Comparison of ENCODE assay signal across 8 cellular contexts in the genomic region with DNA sequence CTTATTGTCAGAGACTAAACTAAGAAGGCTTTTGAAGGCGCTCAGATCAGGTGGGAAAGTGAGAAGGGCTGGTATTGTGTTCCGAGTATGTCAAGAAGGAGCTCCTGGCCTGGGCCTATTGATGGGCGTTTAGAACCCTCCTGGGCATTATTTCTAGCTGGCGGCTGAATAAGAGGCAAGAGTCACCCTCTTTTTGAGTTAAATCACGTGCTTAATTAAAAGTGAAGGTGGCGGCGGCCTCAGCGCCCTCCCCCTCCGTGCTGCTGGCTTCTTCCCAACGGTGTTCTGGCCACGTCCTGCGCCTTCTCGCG. TPM values are rescaled to one million over a fixed set of nuclear protein-coding genes. Genes with fewer than 3 reads are reported as not detected.
DNase-seq lines count a peak whose midpoint lies in the region; ATAC-seq and TF ChIP-seq lines count a peak whose summit lies in the region.

No MANE protein-coding gene starts in this region.

- TF ChIP-seq CTCF in OCI-LY1 (IDR thresholded peaks at IDR 0.05; ENCODE audit: low read length) (no peak), fibroblast of villous mesenchyme (IDR thresholded peaks at IDR 0.05; ENCODE audit: insufficient read depth, low read depth, low read length) (no peak), sigmoid colon (IDR thresholded peaks at IDR 0.05) (no peak)

- no peak overlapping the region for H3K9ac ChIP-seq in GM23248
- no peak overlapping the region for H3K9ac ChIP-seq in OCI-LY1 (ENCODE audit: low read length)

- ATAC-seq in HG03139 (IDR thresholded peaks at IDR 0.05; ENCODE audit: unreplicated experiment) (no peak), GM21717 (IDR thresholded peaks at IDR 0.05; ENCODE audit: unreplicated experiment) (no peak)

- 23 to 24% methylated on average over 8 to 14 of the region's 14 CpGs for WGBS in GM23248 (ENCODE audit: low coverage in 1 of 2, low lambda C conversion rate in 2 of 2, missing lambda C conversion rate in 2 of 2), 2 experiments
- WGBS in sigmoid colon, 2 donors: 9 to 14% methylated on average over 14 of the region's 14 CpGs

- H3K36me3 ChIP-seq in GM23248 (ENCODE audit: low read depth) (no peaks in the 10 kb centered on the region), OCI-LY1 (ENCODE audit: insufficient read depth, low read length) (no peaks in the 10 kb centered on the region; the same call in 1 of the 2 replicates), sigmoid colon (no peaks in the 10 kb centered on the region)

- H3K4me3 ChIP-seq in GM23248: peak overlapping the region; percentile 48
- H3K4me3 ChIP-seq in OCI-LY1 (ENCODE audit: low read depth, low read length, poor library complexity, severe bottlenecking): peak overlapping the region; percentile 57
- peak overlapping the region; percentile 44 for H3K4me3 ChIP-seq in fibroblast of villous mesenchyme (ENCODE audit: low read depth, low read length)
- H3K4me3 ChIP-seq in sigmoid colon: peak overlapping the region; percentile 40 to 60 (median 50)

- no peak for TF ChIP-seq EP300 in sigmoid colon (IDR thresholded peaks at IDR 0.05)

- intact Hi-C loops in sigmoid colon (cut with DNase I): no loop called here

- H3K27me3 ChIP-seq in GM23248 (replicated peaks; ENCODE audit: insufficient read depth) (peaks cover 64% of the 10 kb centered on the region), OCI-LY1 (ENCODE audit: insufficient read depth, low read length) (peaks cover 3% of the 10 kb centered on the region), sigmoid colon (peaks cover 5 to 47% (median 31%) of the 10 kb centered on the region in 3 donors)

- no peaks in the 10 kb centered on the region for H3K9me2 ChIP-seq in GM23248 (ENCODE audit: insufficient read depth)
- no peaks in the 10 kb centered on the region for H3K9me2 ChIP-seq in OCI-LY1 (ENCODE audit: low read depth, low read length)

- H2AFZ ChIP-seq in GM23248 (no peak overlapping the region), OCI-LY1 (ENCODE audit: low read length) (no peak overlapping the region)

- DNase-seq in GM23248 (no peak), fibroblast of villous mesenchyme (ENCODE audit: low read depth) (no peak), sigmoid colon (no peak), AG08396 (ENCODE audit: low spot score) (no peak), H4 (ENCODE audit: low spot score) (no peak)

- no peaks in the 10 kb centered on the region for H3F3A ChIP-seq in GM23248 (ENCODE audit: insufficient read depth)
- no peaks in the 10 kb centered on the region; the same call in 1 of the 2 replicates for H3F3A ChIP-seq in OCI-LY1 (ENCODE audit: insufficient read depth, low read length)

- in situ Hi-C loops in GM23248 (cut with MboI): no loop called here

- H3K79me2 ChIP-seq in GM23248 (ENCODE audit: insufficient read depth): no peaks in the 10 kb centered on the region
- no peaks in the 10 kb centered on the region for H3K79me2 ChIP-seq in OCI-LY1 (ENCODE audit: insufficient read depth, low read length)

- H3K9me3 ChIP-seq in GM23248 (ENCODE audit: low read depth) (peaks cover 5% of the 10 kb centered on the region), OCI-LY1 (ENCODE audit: low read length) (no peaks in the 10 kb centered on the region), sigmoid colon (peaks cover 0 to 3% (median under 1%) of the 10 kb centered on the region in 4 donors)

- H3K27ac ChIP-seq in GM23248 (no peak overlapping the region), OCI-LY1 (ENCODE audit: low read depth, low read length, poor library complexity, severe bottlenecking) (no peak overlapping the region), sigmoid colon (peak overlapping the region in 1 of 4 donors; percentile 49)

- no peaks in the 10 kb centered on the region for H4K20me1 ChIP-seq in GM23248 (ENCODE audit: insufficient read depth)
- H4K20me1 ChIP-seq in OCI-LY1 (ENCODE audit: insufficient read depth, low read length): no peaks in the 10 kb centered on the region

- no peak for TF ChIP-seq POLR2A in sigmoid colon (IDR thresholded peaks at IDR 0.05)

- H3K4me1 ChIP-seq in GM23248 (ENCODE audit: insufficient read depth) (no peaks in the 10 kb centered on the region), OCI-LY1 (ENCODE audit: insufficient read depth, low read length, severe bottlenecking) (peaks cover 18% of the 10 kb centered on the region), sigmoid colon (peaks cover 0 to 20% (median 17%) of the 10 kb centered on the region in 4 donors)

- no peak overlapping the region for H3K4me2 ChIP-seq in GM23248 (ENCODE audit: unreplicated experiment)
- peak overlapping the region; percentile 70 for H3K4me2 ChIP-seq in OCI-LY1 (ENCODE audit: low read length)

RNA-seq across cellular contexts. Expression of gene GNS, which starts 21.0 kb away (rescaled TPM):
- total RNA-seq in GM23248 (2014; rRNA removed; shearing (Covaris generic)): 121 and 129 TPM in 2 replicates
- polyA plus RNA-seq in GM23248 (2016; fragmentation: Nextera tagmentation; extraction: Ambion mirVana): 75.5 and 76.6 TPM in 2 replicates
- 146 and 166 TPM in 2 replicates for total RNA-seq in fibroblast of villous mesenchyme
- 10 to 100 TPM; 65.3 to 73.0 (median 70.5) TPM for total RNA-seq in sigmoid colon
- 10 to 100 TPM in 2 of 3 donors, 1 to 10 TPM in 1; 4.2 to 32.6 (median 18.0) TPM for polyA plus RNA-seq in sigmoid colon
- 88.8 and 98.0 TPM in 2 replicates for total RNA-seq in H4 (2014; rRNA removed; shearing (Covaris generic))

RNA-seq across cellular contexts. Expression of gene TBC1D30, which starts 44.3 kb away (rescaled TPM):
- not detected in 2 replicates for total RNA-seq in GM23248 (2014; rRNA removed; shearing (Covaris generic))
- polyA plus RNA-seq in GM23248 (2016; fragmentation: Nextera tagmentation; extraction: Ambion mirVana) (0.09 and 0.49 TPM in 2 replicates), sigmoid colon (1 to 10 TPM; 2.3 to 3.5 (median 2.4) TPM)
- total RNA-seq in fibroblast of villous mesenchyme (under 0.01 TPM in 2 replicates), sigmoid colon (1 to 10 TPM in 1 of 4 donors, under 1 TPM in 3; 0.36 to 4.3 (median 0.74) TPM)
- total RNA-seq in H4 (2014; rRNA removed; shearing (Covaris generic)): 0.66 and 1.5 TPM in 2 replicates
